ENCODE assay signal across 1 cellular context in the genomic region with DNA sequence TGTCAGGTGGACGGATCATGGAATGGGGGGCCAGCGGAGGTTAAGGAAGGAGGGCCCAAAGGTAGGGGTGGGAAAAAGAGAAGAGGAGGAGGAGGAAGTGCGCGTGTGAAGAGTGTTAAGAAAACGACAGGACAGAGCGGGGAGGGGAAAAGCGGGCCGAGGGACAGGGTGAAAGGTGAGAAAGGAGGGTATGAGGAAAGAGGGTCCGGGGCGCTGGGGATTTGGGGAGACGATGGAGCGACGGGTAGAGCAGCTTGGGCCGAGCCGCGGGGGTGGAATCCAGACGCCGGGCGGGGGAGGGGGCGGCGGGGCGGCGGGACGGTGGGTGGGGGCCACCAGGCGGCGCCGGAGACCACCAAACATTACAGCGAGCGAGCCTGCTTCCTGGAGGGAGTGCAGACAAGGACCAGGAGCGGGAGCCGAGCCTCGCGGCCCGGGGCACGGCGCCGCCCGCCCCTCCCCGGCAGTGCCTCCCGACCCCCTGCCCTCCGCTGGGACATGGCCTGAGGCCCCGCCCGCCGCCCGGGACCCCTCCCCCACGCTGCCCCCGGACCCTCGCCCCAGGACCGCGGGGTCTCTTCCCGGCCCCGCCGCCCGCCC.
A peak's percentile ranks its signal among the peaks of the same experiment; 100 is the strongest.
TF ChIP-seq lines count a peak whose summit lies in the region.

No MANE protein-coding gene starts in this region.

TF ChIP-seq in K562, 482 proteins besides CTCF, POLR2A, EP300 and RAD21:
- TF ChIP-seq, protein P1, sequence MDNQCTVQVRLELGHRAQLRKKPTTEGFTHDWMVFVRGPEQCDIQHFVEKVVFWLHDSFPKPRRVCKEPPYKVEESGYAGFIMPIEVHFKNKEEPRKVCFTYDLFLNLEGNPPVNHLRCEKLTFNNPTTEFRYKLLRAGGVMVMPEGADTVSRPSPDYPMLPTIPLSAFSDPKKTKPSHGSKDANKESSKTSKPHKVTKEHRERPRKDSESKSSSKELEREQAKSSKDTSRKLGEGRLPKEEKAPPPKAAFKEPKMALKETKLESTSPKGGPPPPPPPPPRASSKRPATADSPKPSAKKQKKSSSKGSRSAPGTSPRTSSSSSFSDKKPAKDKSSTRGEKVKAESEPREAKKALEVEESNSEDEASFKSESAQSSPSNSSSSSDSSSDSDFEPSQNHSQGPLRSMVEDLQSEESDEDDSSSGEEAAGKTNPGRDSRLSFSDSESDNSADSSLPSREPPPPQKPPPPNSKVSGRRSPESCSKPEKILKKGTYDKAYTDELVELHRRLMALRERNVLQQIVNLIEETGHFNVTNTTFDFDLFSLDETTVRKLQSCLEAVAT (IDR thresholded peaks at IDR 0.05) = 0 out of 4 replicates have a peak, but pooled peaks of 1 of the 2 experiments have one; percentile 43
